In the genomic region with DNA sequence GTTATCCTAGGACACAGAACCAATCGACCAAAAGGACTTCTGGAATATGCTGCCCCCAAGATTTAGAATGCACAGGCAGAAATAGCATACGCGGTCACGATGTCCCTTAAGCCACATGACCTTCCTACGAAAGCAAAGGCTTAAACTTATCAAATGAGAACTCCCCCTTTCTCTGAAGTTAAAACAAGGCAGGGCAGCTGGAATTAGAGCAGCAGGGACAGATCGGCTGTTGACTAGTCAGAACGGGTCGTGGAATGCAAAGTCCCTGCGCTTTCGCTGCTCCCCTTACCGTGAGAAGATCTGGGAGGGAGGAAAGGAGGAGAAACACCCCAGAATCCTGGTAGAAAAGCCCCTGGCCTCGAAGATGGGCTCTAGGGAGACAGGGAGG, we compare ENCODE assay signal across 9 cellular contexts. TPM values are rescaled to one million over a fixed set of nuclear protein-coding genes. Genes with fewer than 3 reads are reported as not detected.
DNase-seq lines count a peak whose midpoint lies in the region; ATAC-seq and TF ChIP-seq lines count a peak whose summit lies in the region.
"Had no signal": no experiment of that assay in that cellular context is flagged by ENCODE, and none has a peak within 500 bp of the region (broad histone marks: within the 10 kb centered on the region; RNA-seq: fewer than 3 reads in every experiment).

No MANE protein-coding gene starts in this region.

- DNase-seq in Ammon's horn (ENCODE audit: low spot score) (peak; percentile 93), NCI-H2029 (lab: John Stamatoyannopoulos, UW) (peak; percentile 4), lung (ENCODE audit: low spot score) (peak; percentile 59), suprapubic skin (ENCODE audit: low spot score in 2 of 2) (peak; percentile 82 to 85)
- peak; percentile 63 for DNase-seq in T-helper 2 cell treated with Interferon-gamma antibody and Interleukin-4, amounts not matched to agents 5 μg/mL and 100 μg/mL, for 36 hours (ENCODE audit: low spot score)

- H3K27me3 Mint-ChIP-seq in T-helper 2 cell treated with Interferon-gamma antibody and Interleukin-4, amounts not matched to agents 5 μg/mL and 100 μg/mL, for 36 hours (ENCODE audit: low read depth): no peaks in the 10 kb centered on the region
- H3K27me3 Mint-ChIP-seq: activated naive CD8-positive, alpha-beta T cell had no signal

- H3K36me3 Mint-ChIP-seq in T-helper 2 cell treated with Interferon-gamma antibody and Interleukin-4, amounts not matched to agents 5 μg/mL and 100 μg/mL, for 36 hours (ENCODE audit: low read depth): peaks cover 12% of the 10 kb centered on the region

- H3K9me3 ChIP-seq in endocrine pancreas (ENCODE audit: control insufficient read depth, low read length) (no peaks in the 10 kb centered on the region), lung (ENCODE audit: control insufficient read depth in 2 of 2, insufficient read depth in 1 of 2, low read length in 1 of 2) (no peaks in the 10 kb centered on the region), suprapubic skin (no peaks in the 10 kb centered on the region)

- no peak for TF ChIP-seq EP300 in suprapubic skin (IDR thresholded peaks at IDR 0.05)

- peaks cover 27% of the 10 kb centered on the region for H3K4me1 Mint-ChIP-seq in T-helper 2 cell treated with Interferon-gamma antibody and Interleukin-4, amounts not matched to agents 5 μg/mL and 100 μg/mL, for 36 hours (ENCODE audit: low read depth)

- WGBS in lung, 2 donors: 0% methylated on average over 12 of the region's 12 CpGs
- under 1% methylated on average over 12 of the region's 12 CpGs for WGBS in suprapubic skin

- H3K27me3 ChIP-seq in endocrine pancreas (ENCODE audit: control insufficient read depth, insufficient read depth, low read length) (no peaks in the 10 kb centered on the region), lung (ENCODE audit: control insufficient read depth, insufficient read depth) (no peaks in the 10 kb centered on the region), suprapubic skin (no peaks in the 10 kb centered on the region)

- no peak overlapping the region for H3K4me3 Mint-ChIP-seq in T-helper 2 cell treated with Interferon-gamma antibody and Interleukin-4, amounts not matched to agents 5 μg/mL and 100 μg/mL, for 36 hours
- H3K4me3 Mint-ChIP-seq: activated naive CD8-positive, alpha-beta T cell had no signal

- peak overlapping the region; percentile 96 for H3K4me3 ChIP-seq in endocrine pancreas (ENCODE audit: control insufficient read depth, insufficient read depth, low read length)
- peak overlapping the region; percentile 84 for H3K4me3 ChIP-seq in lung
- peak overlapping the region; percentile 89 for H3K4me3 ChIP-seq in suprapubic skin

- ATAC-seq in GM18502 (IDR thresholded peaks at IDR 0.05; ENCODE audit: poor library complexity, unreplicated experiment) (peak; percentile 22), HG02973 (IDR thresholded peaks at IDR 0.05; ENCODE audit: unreplicated experiment) (peak; percentile 22), lung (ENCODE audit: insufficient read depth, low FRiP score) (peak; percentile 42)

- TF ChIP-seq CTCF in lung (IDR thresholded peaks at IDR 0.05; ENCODE audit: control extremely low read depth, extremely low read depth): no peak
- no peak for TF ChIP-seq CTCF in suprapubic skin (IDR thresholded peaks at IDR 0.05)

- H3K36me3 ChIP-seq in endocrine pancreas (ENCODE audit: control insufficient read depth, insufficient read depth, low read length): no peaks in the 10 kb centered on the region
- H3K36me3 ChIP-seq in lung (ENCODE audit: control insufficient read depth in 2 of 2, insufficient read depth in 2 of 2, low read length in 2 of 2): peaks cover 0 to 1% of the 10 kb centered on the region in 2 donors
- H3K36me3 ChIP-seq in suprapubic skin: no peaks in the 10 kb centered on the region

- H3K9me3 Mint-ChIP-seq in T-helper 2 cell treated with Interferon-gamma antibody and Interleukin-4, amounts not matched to agents 5 μg/mL and 100 μg/mL, for 36 hours: no peaks in the 10 kb centered on the region

- peaks cover 24% of the 10 kb centered on the region for H3K4me1 ChIP-seq in endocrine pancreas (ENCODE audit: control insufficient read depth, insufficient read depth, low read length)
- peaks cover 0 to 6% of the 10 kb centered on the region in 2 donors for H3K4me1 ChIP-seq in lung (ENCODE audit: control insufficient read depth in 2 of 2, insufficient read depth in 2 of 2, low read length in 2 of 2)
- peaks cover 35% of the 10 kb centered on the region for H3K4me1 ChIP-seq in suprapubic skin

- TF ChIP-seq POLR2A in suprapubic skin (IDR thresholded peaks at IDR 0.05): peak; percentile 79 to 81

- no peak overlapping the region for H3K27ac Mint-ChIP-seq in T-helper 2 cell treated with Interferon-gamma antibody and Interleukin-4, amounts not matched to agents 5 μg/mL and 100 μg/mL, for 36 hours
- H3K27ac Mint-ChIP-seq: activated naive CD8-positive, alpha-beta T cell had no signal

- H3K9ac ChIP-seq in endocrine pancreas (ENCODE audit: control insufficient read depth, insufficient read depth, low read length): peak overlapping the region; percentile 98

- H3K27ac ChIP-seq in lung (ENCODE audit: low read depth in 1 of 2, low read length in 1 of 2) (peak overlapping the region; percentile 99 to 100), suprapubic skin (peak overlapping the region; percentile 100)

RNA-seq across cellular contexts. Expression of a gene that starts 0.8 kb away (rescaled TPM):
- total RNA-seq in lung (10 to 100 TPM; 13.4 to 31.9 TPM), suprapubic skin (10 to 100 TPM; 14.4 to 28.4 (median 21.8) TPM)
- polyA plus RNA-seq in lung: 1 to 10 TPM; 8.5 to 9.7 TPM

Comparison
In these comparisons a context has a peak if more than half of its experiments do, and no peak if none do; other contexts are left out.
1. Peak in every context shown above with its lines: DNase-seq, ATAC-seq, H3K4me3 ChIP-seq and H3K27ac ChIP-seq.
2. DNase-seq: peak in every context shown above with its lines; median percentile 93 in Ammon's horn; 84 in suprapubic skin; 63 in T-helper 2 cell treated with Interferon-gamma antibody and Interleukin-4, amounts not matched to agents 5 μg/mL and 100 μg/mL, for 36 hours; 59 in lung; 4 in NCI-H2029.